ENCODE assay signal across 17 cellular contexts in the genomic region with DNA sequence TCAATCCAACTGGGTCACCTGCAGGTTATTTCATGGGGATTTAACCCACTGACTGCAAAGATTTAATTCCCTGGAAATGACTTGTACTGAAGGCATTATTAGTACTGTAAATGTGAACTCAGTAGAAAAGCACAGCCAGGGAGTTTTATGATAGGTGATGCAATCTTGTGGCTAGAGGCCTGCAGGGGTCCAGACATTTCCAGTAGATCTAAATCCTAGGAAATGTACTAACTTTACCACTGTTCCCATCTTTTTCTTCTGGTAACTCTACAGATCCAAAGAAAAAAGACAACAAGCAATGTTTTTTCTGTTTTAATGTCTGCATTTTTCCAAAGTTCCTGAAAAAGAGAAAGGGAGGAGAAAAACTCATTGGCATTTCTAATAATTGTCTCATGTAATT.
A peak's percentile ranks its signal among the peaks of the same experiment; 100 is the strongest.
DNase-seq lines count a peak whose midpoint lies in the region; TF ChIP-seq lines count a peak whose summit lies in the region.
"Had no signal": no experiment of that assay in that cellular context is flagged by ENCODE, and none has a peak within 500 bp of the region (broad histone marks: within the 10 kb centered on the region; RNA-seq: fewer than 3 reads in every experiment).

No MANE protein-coding gene starts in this region.

- H2AFZ ChIP-seq in PC-9, result no peak overlapping the region

- BruUV-seq in PC-9 (replicated peaks; lab: Mats Ljungman, UMichigan), result no TSS peak

- no peaks in the 10 kb centered on the region for H4K20me1 ChIP-seq in PC-9 (ENCODE audit: insufficient read depth)

- CTCF ChIA-PET in AG04449 (lab: Yijun Ruan, JAX), result no interaction called here
- CTCF ChIA-PET in HEK293T (lab: Yijun Ruan, JAX), result no interaction called here
- CTCF ChIA-PET in PC-9 (lab: Charles Lee), result no interaction called here

- no peak overlapping the region for H3K27ac ChIP-seq in PC-9
- H3K27ac ChIP-seq: body of pancreas, psoas muscle, upper lobe of left lung had no signal

- no peak overlapping the region for H3K4me2 ChIP-seq in PC-9

- no peak overlapping the region for H3K4me3 ChIP-seq in AG04449 (ENCODE audit: low read depth, low read length)
- H3K4me3 ChIP-seq in fibroblast of villous mesenchyme (ENCODE audit: low read depth, low read length), result no peak overlapping the region
- no peak overlapping the region for H3K4me3 ChIP-seq in PC-9
- H3K4me3 ChIP-seq: body of pancreas, psoas muscle, upper lobe of left lung had no signal

- intact Hi-C loops in PC-9 (cut with micrococcal nuclease; ENCODE audit: unreplicated experiment), result no loop called here

- H3K9me3 ChIP-seq in PC-9 (ENCODE audit: insufficient read depth, low read depth), result no peaks in the 10 kb centered on the region
- H3K9me3 ChIP-seq: body of pancreas, psoas muscle, upper lobe of left lung had no signal

- H3K9me2 ChIP-seq in PC-9 (ENCODE audit: insufficient read depth), result no peaks in the 10 kb centered on the region

- no peaks in the 10 kb centered on the region for H3K4me1 ChIP-seq in PC-9 (replicated peaks; ENCODE audit: insufficient read depth)
- H3K4me1 ChIP-seq: body of pancreas, psoas muscle, upper lobe of left lung had no signal

- no peaks in the 10 kb centered on the region for H3K36me3 ChIP-seq in PC-9 (ENCODE audit: low read depth)
- H3K36me3 ChIP-seq: upper lobe of left lung had no signal

- POLR2A ChIA-PET in AG04449 (lab: Yijun Ruan, JAX), result no interaction called here
- POLR2A ChIA-PET in HEK293T (lab: Yijun Ruan, JAX), result no interaction called here
- POLR2A ChIA-PET in PC-9 (lab: Charles Lee; ENCODE audit: unreplicated experiment), result no interaction called here

- H3K27me3 ChIP-seq in PC-9 (ENCODE audit: insufficient read depth, low read depth), result no peaks in the 10 kb centered on the region
- H3K27me3 ChIP-seq: body of pancreas, upper lobe of left lung had no signal

- H3F3A ChIP-seq in PC-9 (ENCODE audit: insufficient read depth, low read depth), result no peaks in the 10 kb centered on the region

- TF ChIP-seq CTCF in AG04449 (IDR thresholded peaks at IDR 0.05; ENCODE audit: insufficient read depth, low read length, missing control alignments), result no peak
- TF ChIP-seq CTCF in fibroblast of villous mesenchyme (IDR thresholded peaks at IDR 0.05; ENCODE audit: insufficient read depth, low read depth, low read length), result no peak
- no peak for TF ChIP-seq CTCF in PC-9 (conservative IDR thresholded peaks at IDR 0.05)

- peak; percentile 61 for DNase-seq in AG04449 (ENCODE audit: low read depth, low spot score)
- DNase-seq in HEK293T (ENCODE audit: extremely low spot score), result peak; percentile 44
- DNase-seq in SW480 (ENCODE audit: low spot score), result peak; percentile 3
- DNase-seq in fibroblast of villous mesenchyme (ENCODE audit: low read depth), result peak; percentile 91
- no peak for DNase-seq in PC-9
- DNase-seq in NCI-H69 (lab: John Stamatoyannopoulos, UW), result no peak
- DNase-seq in NCI-H2196 treated with DMSO at 0.1 percent for 48 hours (lab: John Stamatoyannopoulos, UW; ENCODE audit: unreplicated experiment), result no peak
- no peak for DNase-seq in activated naive CD4-positive, alpha-beta T cell treated with Interleukin-2 at 50 U/mL for 16 hours
- DNase-seq: activated CD4-positive, alpha-beta T cell treated with anti-CD3 and anti-CD28 coated beads for 48 hours; body of pancreas; DMS 273 treated with DMSO at 0.1 percent for 48 hours; effector CD8-positive, alpha-beta T cell; glutamatergic neuron; NCI-H2171 treated with DMSO at 0.1 percent for 48 hours; psoas muscle; stimulated activated CD4-positive, alpha-beta T cell treated with anti-CD3 and anti-CD28 coated beads, Interleukin-2, amount 100 ng/mL, for 24 hours; upper lobe of left lung had no signal

- H3K79me2 ChIP-seq in PC-9 (ENCODE audit: low read depth), result no peaks in the 10 kb centered on the region

TF ChIP-seq in HEK293T, 16 proteins besides CTCF, POLR2A, EP300 and RAD21:
- TF ChIP-seq L3MBTL2 (conservative IDR thresholded peaks at IDR 0.05) (no peak), ZNF384 (IDR thresholded peaks at IDR 0.05) (no peak), CTBP1 (IDR thresholded peaks at IDR 0.05; ENCODE audit: borderline replicate concordance) (no peak), FOXK2 (IDR thresholded peaks at IDR 0.05) (no peak), BHLHE40 (IDR thresholded peaks at IDR 0.05; ENCODE audit: borderline replicate concordance) (no peak), ELF4 (IDR thresholded peaks at IDR 0.05) (no peak), ARNT (IDR thresholded peaks at IDR 0.05) (no peak), NFRKB (IDR thresholded peaks at IDR 0.05) (no peak), HDGF (IDR thresholded peaks at IDR 0.05; ENCODE audit: borderline replicate concordance) (no peak), TARDBP (IDR thresholded peaks at IDR 0.05) (no peak), SUZ12 (IDR thresholded peaks at IDR 0.05) (no peak), FOXM1 (IDR thresholded peaks at IDR 0.05; ENCODE audit: borderline replicate concordance) (no peak), LEF1 (IDR thresholded peaks at IDR 0.05; ENCODE audit: borderline replicate concordance) (no peak), SP1 (IDR thresholded peaks at IDR 0.05) (no peak), FOXA1 (IDR thresholded peaks at IDR 0.05) (no peak)
- TF ChIP-seq, protein P1, sequence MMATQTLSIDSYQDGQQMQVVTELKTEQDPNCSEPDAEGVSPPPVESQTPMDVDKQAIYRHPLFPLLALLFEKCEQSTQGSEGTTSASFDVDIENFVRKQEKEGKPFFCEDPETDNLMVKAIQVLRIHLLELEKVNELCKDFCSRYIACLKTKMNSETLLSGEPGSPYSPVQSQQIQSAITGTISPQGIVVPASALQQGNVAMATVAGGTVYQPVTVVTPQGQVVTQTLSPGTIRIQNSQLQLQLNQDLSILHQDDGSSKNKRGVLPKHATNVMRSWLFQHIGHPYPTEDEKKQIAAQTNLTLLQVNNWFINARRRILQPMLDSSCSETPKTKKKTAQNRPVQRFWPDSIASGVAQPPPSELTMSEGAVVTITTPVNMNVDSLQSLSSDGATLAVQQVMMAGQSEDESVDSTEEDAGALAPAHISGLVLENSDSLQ (IDR thresholded peaks at IDR 0.05), result no peak

Comparison
In these comparisons a context has a peak if more than half of its experiments do, and no peak if none do; other contexts are left out.
1. DNase-seq: peak in AG04449 (single experiment), HEK293T (single experiment), SW480 (single experiment) and fibroblast of villous mesenchyme (single experiment); none in PC-9 (0 of 2), NCI-H69 (single experiment), NCI-H2196 treated with DMSO at 0.1 percent for 48 hours (single experiment) and activated naive CD4-positive, alpha-beta T cell treated with Interleukin-2 at 50 U/mL for 16 hours (single experiment).